ENCODE assay signal across 2 cellular contexts in genomic region chr12:90652280-90652679, GRCh38.
TF ChIP-seq lines count a peak whose summit lies in the region.

No MANE protein-coding gene starts in this region.

TF ChIP-seq in GM23338, 12 proteins besides CTCF, POLR2A, EP300 and RAD21:
- TF ChIP-seq REST (IDR thresholded peaks at IDR 0.05; ENCODE audit: unreplicated experiment): no peak
- TF ChIP-seq EZH2phosphoT487 (IDR thresholded peaks at IDR 0.05; ENCODE audit: unreplicated experiment): no peak
- no peak for TF ChIP-seq POLR2AphosphoS5 (IDR thresholded peaks at IDR 0.05; ENCODE audit: low read depth)

TF ChIP-seq in WTC11, 78 proteins besides CTCF, POLR2A, EP300 and RAD21:
- TF ChIP-seq ZNF281 (CRISPR knock-in tag; IDR thresholded peaks at IDR 0.05) (no peak), ERG (CRISPR knock-in tag; IDR thresholded peaks at IDR 0.05) (no peak), ZNF219 (CRISPR knock-in tag; IDR thresholded peaks at IDR 0.05; ENCODE audit: borderline replicate concordance) (no peak)
